ENCODE assay signal across 7 cellular contexts in genomic region chrX:18354369-18355329, GRCh38. TPM values are rescaled to one million over a fixed set of nuclear protein-coding genes. Genes with fewer than 3 reads are reported as not detected.
DNase-seq lines count a peak whose midpoint lies in the region; TF ChIP-seq lines count a peak whose summit lies in the region.

Gene SCML2 (minus strand): TSS chrX:18354688. CDS start chrX:18334071, 20,617 bp downstream.

- no peak for TF ChIP-seq EP300 in neural cell (conservative IDR thresholded peaks at IDR 0.05; ENCODE audit: poor library complexity, severe bottlenecking)

- H3K27ac Mint-ChIP-seq in type B pancreatic cell = peak within 1 kb of the TSS; percentile 79

- TF ChIP-seq RAD21 in neural cell (conservative IDR thresholded peaks at IDR 0.05) = no peak

- H3K4me1 Mint-ChIP-seq in type B pancreatic cell (ENCODE audit: unreplicated experiment) = no peaks in the 10 kb centered on the region

- peak within 1 kb of the TSS; percentile 77 for H3K4me3 ChIP-seq in neural cell (ENCODE audit: low read length)

- no peaks in the 10 kb centered on the region for H3F3A ChIP-seq in neural cell (ENCODE audit: insufficient read depth, low read length, poor library complexity, severe bottlenecking)

- H3K27me3 Mint-ChIP-seq in type B pancreatic cell = peaks cover 19% of the 10 kb centered on the region

- H3K9ac ChIP-seq in neural cell (ENCODE audit: low read length) = peak within 1 kb of the TSS; percentile 54

- TF ChIP-seq CTCF in GM20000 (IDR thresholded peaks at IDR 0.05; ENCODE audit: extremely low read depth, missing control alignments) (no peak), neural cell (IDR thresholded peaks at IDR 0.05; ENCODE audit: poor library complexity, severe bottlenecking) (no peak), type B pancreatic cell (conservative IDR thresholded peaks at IDR 0.05) (no peak)

- H3K9me3 ChIP-seq in neural cell (ENCODE audit: low read length) = no peaks in the 10 kb centered on the region

- H3K79me2 ChIP-seq in neural cell (replicated peaks; ENCODE audit: insufficient read depth, low read length) = peaks cover 7% of the 10 kb centered on the region

- no peak within 1 kb of the TSS for H3K4me2 ChIP-seq in neural cell (ENCODE audit: low read length)

- H3K9me2 ChIP-seq in neural cell (ENCODE audit: insufficient read depth, low read length) = no peaks in the 10 kb centered on the region

- H3K9me3 Mint-ChIP-seq in type B pancreatic cell = no peaks in the 10 kb centered on the region

- DNase-seq in GM20000 (ENCODE audit: low spot score) = peak; percentile 20
- DNase-seq in NCI-H526 treated with DMSO at 0.1 percent for 48 hours (lab: John Stamatoyannopoulos, UW) = peak; percentile 42
- peak; percentile 15 for DNase-seq in activated T-helper 9 cell treated with anti-CD3 and anti-CD28 coated beads, Interleukin-2, amount 50 U/mL, for 16 hours (ENCODE audit: low read depth)
- DNase-seq in fibroblast of the conjunctiva (ENCODE audit: low read depth) = peak; percentile 12
- peak; percentile 68 for DNase-seq in type B pancreatic cell (ENCODE audit: extremely low spot score, unreplicated experiment)
- no peak for DNase-seq in GM19238 (ENCODE audit: insufficient read length, low spot score)

- peak within 1 kb of the TSS; percentile 31 for H3K27ac ChIP-seq in neural cell (ENCODE audit: low read length)

- H2AFZ ChIP-seq in neural cell (ENCODE audit: low read depth, low read length) = peak within 1 kb of the TSS; percentile 8

- H3K36me3 ChIP-seq in neural cell (ENCODE audit: insufficient read depth, low read length) = no peaks in the 10 kb centered on the region

- no peaks in the 10 kb centered on the region for H3K36me3 Mint-ChIP-seq in type B pancreatic cell

- no peaks in the 10 kb centered on the region for H3K27me3 ChIP-seq in neural cell (ENCODE audit: insufficient read depth, low read depth, low read length)

- peak within 1 kb of the TSS; percentile 90 for H3K4me3 Mint-ChIP-seq in type B pancreatic cell

- no peaks in the 10 kb centered on the region for H4K20me1 ChIP-seq in neural cell (ENCODE audit: insufficient read depth)

TF ChIP-seq in neural cell, 6 proteins besides CTCF, POLR2A, EP300 and RAD21:
- no peak for TF ChIP-seq SMC3 (conservative IDR thresholded peaks at IDR 0.05; ENCODE audit: poor library complexity)
- peak; percentile 44 for TF ChIP-seq TAF1 (IDR thresholded peaks at IDR 0.05; ENCODE audit: low read depth)
- peak; percentile 61 for TF ChIP-seq REST (IDR thresholded peaks at IDR 0.05; ENCODE audit: borderline replicate concordance)
- peak; percentile 53 for TF ChIP-seq POLR2AphosphoS5 (IDR thresholded peaks at IDR 0.05)
- no peak for TF ChIP-seq EZH2 (IDR thresholded peaks at IDR 0.05; ENCODE audit: borderline replicate concordance, insufficient read depth, low read length, poor library complexity, severe bottlenecking)
- TF ChIP-seq MXI1 (conservative IDR thresholded peaks at IDR 0.05; ENCODE audit: poor library complexity, severe bottlenecking) = peak; percentile 52

RNA-seq across cellular contexts. Expression of gene SCML2, which starts in this region (rescaled TPM):
- polyA plus RNA-seq in neural cell = 14.7 and 15.4 TPM in 2 replicates
- polyA minus RNA-seq in neural cell = 17.8 TPM in 2 replicates
- 2.5 and 10.8 TPM in 2 replicates for total RNA-seq in type B pancreatic cell (ENCODE audit: low replicate concordance)
